Comparison of ENCODE assay signal across 1 cellular context in the genomic region with DNA sequence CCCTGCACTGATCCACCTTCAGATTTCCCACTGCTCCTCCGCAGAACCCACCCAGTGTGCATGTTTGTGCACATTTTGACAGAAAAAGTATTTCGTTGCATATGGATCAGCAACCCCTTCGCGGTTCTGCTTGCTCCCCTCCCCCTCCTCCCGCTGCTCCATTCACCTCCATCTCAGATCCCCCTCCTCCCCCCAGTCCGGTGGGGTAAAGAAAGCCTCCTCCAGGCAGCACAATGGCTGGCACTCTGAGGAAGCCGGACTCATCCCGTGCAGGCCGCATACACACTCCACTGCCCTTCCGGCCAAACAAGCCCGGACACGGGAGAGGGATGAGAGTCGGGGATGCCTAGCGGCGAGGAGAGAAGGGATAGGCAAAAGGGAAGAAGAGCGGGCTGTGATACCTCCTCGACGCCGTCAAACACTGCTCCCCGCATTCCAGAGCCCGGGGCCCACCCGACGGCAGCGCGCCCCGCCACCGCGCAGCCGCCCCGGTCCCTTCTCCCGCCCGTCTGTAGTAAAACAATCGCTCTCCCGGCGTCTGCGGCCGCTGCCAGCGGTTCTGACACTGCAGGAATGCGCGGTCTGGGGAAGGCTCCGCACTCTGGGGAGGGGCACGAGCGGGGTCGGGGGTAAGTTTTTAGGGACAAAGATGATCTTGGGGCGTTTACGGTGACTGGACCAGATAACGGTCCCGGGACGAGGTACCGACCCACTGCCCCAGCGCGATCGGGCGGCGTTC.
TF ChIP-seq lines count a peak whose summit lies in the region.

No MANE protein-coding gene starts in this region.

TF ChIP-seq in A549, 52 proteins besides CTCF, POLR2A, EP300 and RAD21:
- TF ChIP-seq, protein P1, sequence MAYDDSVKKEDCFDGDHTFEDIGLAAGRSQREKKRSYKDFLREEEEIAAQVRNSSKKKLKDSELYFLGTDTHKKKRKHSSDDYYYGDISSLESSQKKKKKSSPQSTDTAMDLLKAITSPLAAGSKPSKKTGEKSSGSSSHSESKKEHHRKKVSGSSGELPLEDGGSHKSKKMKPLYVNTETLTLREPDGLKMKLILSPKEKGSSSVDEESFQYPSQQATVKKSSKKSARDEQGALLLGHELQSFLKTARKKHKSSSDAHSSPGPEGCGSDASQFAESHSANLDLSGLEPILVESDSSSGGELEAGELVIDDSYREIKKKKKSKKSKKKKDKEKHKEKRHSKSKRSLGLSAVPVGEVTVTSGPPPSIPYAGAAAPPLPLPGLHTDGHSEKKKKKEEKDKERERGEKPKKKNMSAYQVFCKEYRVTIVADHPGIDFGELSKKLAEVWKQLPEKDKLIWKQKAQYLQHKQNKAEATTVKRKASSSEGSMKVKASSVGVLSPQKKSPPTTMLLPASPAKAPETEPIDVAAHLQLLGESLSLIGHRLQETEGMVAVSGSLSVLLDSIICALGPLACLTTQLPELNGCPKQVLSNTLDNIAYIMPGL (CRISPR knock-in tag; IDR thresholded peaks at IDR 0.05; ENCODE audit: borderline replicate concordance) = no peak
- TF ChIP-seq BHLHE40 (IDR thresholded peaks at IDR 0.05; ENCODE audit: low read depth, low read length) (no peak), RCOR1 (IDR thresholded peaks at IDR 0.05; ENCODE audit: low read depth, low read length) (no peak), PHF8 (IDR thresholded peaks at IDR 0.05; ENCODE audit: borderline replicate concordance, low read depth) (no peak), HEYL (CRISPR knock-in tag; IDR thresholded peaks at IDR 0.05) (no peak), CHD2 (IDR thresholded peaks at IDR 0.05; ENCODE audit: low read length, partially characterized antibody) (no peak), SREBF2 (IDR thresholded peaks at IDR 0.05) (no peak)
- TF ChIP-seq, protein P2, sequence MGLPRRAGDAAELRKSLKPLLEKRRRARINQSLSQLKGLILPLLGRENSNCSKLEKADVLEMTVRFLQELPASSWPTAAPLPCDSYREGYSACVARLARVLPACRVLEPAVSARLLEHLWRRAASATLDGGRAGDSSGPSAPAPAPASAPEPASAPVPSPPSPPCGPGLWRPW (IDR thresholded peaks at IDR 0.05) = no peak
- TF ChIP-seq, protein P3, sequence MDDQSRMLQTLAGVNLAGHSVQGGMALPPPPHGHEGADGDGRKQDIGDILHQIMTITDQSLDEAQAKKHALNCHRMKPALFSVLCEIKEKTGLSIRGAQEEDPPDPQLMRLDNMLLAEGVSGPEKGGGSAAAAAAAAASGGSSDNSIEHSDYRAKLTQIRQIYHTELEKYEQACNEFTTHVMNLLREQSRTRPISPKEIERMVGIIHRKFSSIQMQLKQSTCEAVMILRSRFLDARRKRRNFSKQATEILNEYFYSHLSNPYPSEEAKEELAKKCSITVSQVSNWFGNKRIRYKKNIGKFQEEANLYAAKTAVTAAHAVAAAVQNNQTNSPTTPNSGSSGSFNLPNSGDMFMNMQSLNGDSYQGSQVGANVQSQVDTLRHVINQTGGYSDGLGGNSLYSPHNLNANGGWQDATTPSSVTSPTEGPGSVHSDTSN (IDR thresholded peaks at IDR 0.05) = no peak
